Comparison of ENCODE assay signal across 8 cellular contexts in genomic region chr6:4778086-4778485, GRCh38. TPM values are rescaled to one million over a fixed set of nuclear protein-coding genes. Genes with fewer than 3 reads are reported as not detected.
DNase-seq lines count a peak whose midpoint lies in the region; FAIRE-seq and TF ChIP-seq lines count a peak whose summit lies in the region.

No MANE protein-coding gene starts in this region.

- H3K36me3 Mint-ChIP-seq in IgD-negative memory B cell (peaks cover 1% of the 10 kb centered on the region), neural progenitor cell (peaks cover 26% of the 10 kb centered on the region), H9 (ENCODE audit: insufficient read depth in 1 of 3, low read depth in 3 of 3) (peaks cover 10 to 16% (median 14%) of the 10 kb centered on the region in 3 experiments)

- TF ChIP-seq CTCF in bronchial epithelial cell (IDR thresholded peaks at IDR 0.05; ENCODE audit: insufficient read depth, low read length, severe bottlenecking): no peak
- TF ChIP-seq CTCF in neural progenitor cell (IDR thresholded peaks at IDR 0.05): no peak
- TF ChIP-seq CTCF in stomach (IDR thresholded peaks at IDR 0.05): no peak
- no peak for TF ChIP-seq CTCF in H9 (conservative IDR thresholded peaks at IDR 0.05)

- no peak for TF ChIP-seq POLR2A in stomach (IDR thresholded peaks at IDR 0.05)

- TF ChIP-seq EP300 in stomach (IDR thresholded peaks at IDR 0.05): no peak

- H3K27ac ChIP-seq in neural progenitor cell: no peak overlapping the region
- peak overlapping the region in 1 of 5 donors; percentile 91 for H3K27ac ChIP-seq in stomach
- H3K27ac ChIP-seq in H9 (ENCODE audit: insufficient read length, low read depth, low read length): no peak overlapping the region

- no peak overlapping the region for H2BK15ac ChIP-seq in H9 (ENCODE audit: low read depth, low read length)

- 80 to 95% (median 89%) methylated on average over 1 of the region's 1 CpG for WGBS in stomach, 5 donors
- no CpG with 5 or more reads among the region's 1 CpG for WGBS in H9 (ENCODE audit: extremely low coverage, insufficient read length, low lambda C conversion rate)

- H4K8ac ChIP-seq in H9 (replicated peaks; ENCODE audit: insufficient read length, low read depth, low read length): no peak overlapping the region

- peaks cover 6% of the 10 kb centered on the region for H3K9me3 ChIP-seq in neural progenitor cell (ENCODE audit: low read depth)
- H3K9me3 ChIP-seq in stomach: no peaks in the 10 kb centered on the region
- no peaks in the 10 kb centered on the region for H3K9me3 ChIP-seq in H9 (ENCODE audit: control insufficient read depth, low read depth, low read length)

- H4K20me1 ChIP-seq in neural progenitor cell (ENCODE audit: low read depth) (peaks cover 58% of the 10 kb centered on the region), H9 (ENCODE audit: control insufficient read depth, insufficient read depth, insufficient read length) (no peaks in the 10 kb centered on the region)

- no peak overlapping the region for H3K18ac ChIP-seq in H9 (ENCODE audit: insufficient read length, low read depth, low read length)

- H3K4me3 Mint-ChIP-seq in IgD-negative memory B cell: peak overlapping the region; percentile 78 to 96 (median 90)
- peak overlapping the region; percentile 94 for H3K4me3 Mint-ChIP-seq in neural progenitor cell
- H3K4me3 Mint-ChIP-seq in H9: peak overlapping the region in 1 of 2 experiments; percentile 87; a peak in 1 of 5 replicates

- H3K36me3 ChIP-seq in bronchial epithelial cell (ENCODE audit: control insufficient read depth, insufficient read depth, low read length) (no peaks in the 10 kb centered on the region), neural progenitor cell (peaks cover 3% of the 10 kb centered on the region), stomach (no peaks in the 10 kb centered on the region)

- no peak overlapping the region for H3K4ac ChIP-seq in H9 (ENCODE audit: low read depth, low read length)

- no peak overlapping the region for H4K91ac ChIP-seq in H9 (ENCODE audit: insufficient read length, low read depth, low read length)

- H3K23me2 ChIP-seq in H9 (ENCODE audit: insufficient read length, low read depth, low read length, poor library complexity, severe bottlenecking): peaks cover 18% of the 10 kb centered on the region

- no peak overlapping the region for H2AFZ ChIP-seq in neural progenitor cell (replicated peaks)
- H2AFZ ChIP-seq in H9 (ENCODE audit: low read length): no peak overlapping the region

- H2BK5ac ChIP-seq in H9 (ENCODE audit: insufficient read length, low read length): no peak overlapping the region

- H3K4me1 Mint-ChIP-seq in IgD-negative memory B cell (peaks cover 40 to 54% (median 47%) of the 10 kb centered on the region in 3 donors), neural progenitor cell (peaks cover 16% of the 10 kb centered on the region), H9 (peaks cover 43 to 60% of the 10 kb centered on the region in 2 experiments)

- no peaks in the 10 kb centered on the region for H3K27me3 ChIP-seq in bronchial epithelial cell (ENCODE audit: control insufficient read depth, insufficient read depth, low read length)
- peaks cover 41% of the 10 kb centered on the region for H3K27me3 ChIP-seq in neural progenitor cell
- no peaks in the 10 kb centered on the region for H3K27me3 ChIP-seq in stomach
- H3K27me3 ChIP-seq in H9 (ENCODE audit: insufficient read depth, low read length): peaks cover 22% of the 10 kb centered on the region; the same call in 1 of the 2 replicates

- H2BK12ac ChIP-seq in H9 (ENCODE audit: insufficient read length, low read depth, low read length): no peak overlapping the region

- no peaks in the 10 kb centered on the region for H3K79me1 ChIP-seq in H9 (ENCODE audit: insufficient read depth, low read depth, low read length, poor library complexity, severe bottlenecking)

- no peak overlapping the region for H3K14ac ChIP-seq in H9 (ENCODE audit: insufficient read depth, low read length)

- no peak overlapping the region for H4K5ac ChIP-seq in H9 (ENCODE audit: insufficient read length, low read depth, low read length)

- no peak for FAIRE-seq in bronchial epithelial cell (lab: Jason Lieb, UNC)

- H3K27me3 Mint-ChIP-seq in IgD-negative memory B cell (peaks cover 7% of the 10 kb centered on the region), neural progenitor cell (ENCODE audit: insufficient read depth, low read depth) (peaks cover 19% of the 10 kb centered on the region), H9 (ENCODE audit: low read depth) (peaks cover 59% of the 10 kb centered on the region)

- peaks cover 0 to 4% (median 0%) of the 10 kb centered on the region in 3 donors for H3K9me3 Mint-ChIP-seq in IgD-negative memory B cell
- peaks cover 40% of the 10 kb centered on the region for H3K9me3 Mint-ChIP-seq in neural progenitor cell
- peaks cover 12 to 16% of the 10 kb centered on the region in 2 experiments for H3K9me3 Mint-ChIP-seq in H9

- H3K4me2 ChIP-seq in neural progenitor cell (peak overlapping the region; percentile 96), H9 (ENCODE audit: insufficient read depth, insufficient read length, low read length) (no peak overlapping the region)

- peaks cover 85% of the 10 kb centered on the region for H3K79me2 ChIP-seq in neural progenitor cell (ENCODE audit: low read depth)
- H3K79me2 ChIP-seq in H9 (ENCODE audit: insufficient read depth, low read length): peaks cover 54% of the 10 kb centered on the region; the same call in 1 of the 2 replicates

- H3K4me3 ChIP-seq in bronchial epithelial cell (ENCODE audit: low read depth, low read length): no peak overlapping the region
- peak overlapping the region; percentile 93 for H3K4me3 ChIP-seq in neural progenitor cell
- peak overlapping the region in 2 of 4 donors; percentile 67 to 74 for H3K4me3 ChIP-seq in stomach

- peaks cover 38% of the 10 kb centered on the region for H3K4me1 ChIP-seq in neural progenitor cell
- H3K4me1 ChIP-seq in stomach: peaks cover 8 to 68% (median 30%) of the 10 kb centered on the region in 4 donors
- peaks cover 6% of the 10 kb centered on the region for H3K4me1 ChIP-seq in H9 (ENCODE audit: insufficient read depth, low read length)

- H3K23ac ChIP-seq in H9 (ENCODE audit: insufficient read length, low read depth, low read length): no peak overlapping the region

- DNase-seq in EL: peak; percentile 36
- DNase-seq in bronchial epithelial cell (ENCODE audit: low read depth): peak; percentile 47
- no peak for DNase-seq in neural progenitor cell (ENCODE audit: low spot score)
- no peak for DNase-seq in stomach
- DNase-seq in NCI-H82 treated with DMSO at 0.1 percent for 48 hours (lab: John Stamatoyannopoulos, UW; ENCODE audit: unreplicated experiment): no peak
- no peak for DNase-seq in activated CD8-positive, alpha-beta memory T cell treated with anti-CD3 and anti-CD28 coated beads, Interleukin-2, amount 50 U/mL, for 48 hours
- DNase-seq in H9: no peak

- H2BK120ac ChIP-seq in H9 (ENCODE audit: low read depth, low read length, poor library complexity, severe bottlenecking): no peak overlapping the region

- H3F3A ChIP-seq in neural progenitor cell (ENCODE audit: low read depth): peaks cover 33% of the 10 kb centered on the region

- no peak overlapping the region for H2BK20ac ChIP-seq in H9 (ENCODE audit: low read depth, low read length, poor library complexity, severe bottlenecking)

- H3K9ac ChIP-seq in neural progenitor cell: no peak overlapping the region
- H3K9ac ChIP-seq in H9 (ENCODE audit: extremely low read depth, insufficient read length, low read length): no peak overlapping the region

- H3K27ac Mint-ChIP-seq in IgD-negative memory B cell (peak overlapping the region in 2 of 3 donors; percentile 19 to 91), neural progenitor cell (no peak overlapping the region), H9 (no peak overlapping the region)

- no peak overlapping the region for H2AK5ac ChIP-seq in H9 (ENCODE audit: insufficient read length, low read length)

- no peak overlapping the region for H3K56ac ChIP-seq in H9 (ENCODE audit: insufficient read length, low read depth, low read length)

- no peak overlapping the region for H3T11ph ChIP-seq in H9 (ENCODE audit: low read length)

- intact Hi-C loops in stomach (cut with DNase I; ENCODE audit: low total_unique reads): no loop called here

RNA-seq across cellular contexts. Expression of gene CDYL, which starts 1.9 kb away (rescaled TPM):
- polyA plus RNA-seq in IgD-negative memory B cell (5.3 TPM), stomach (1 to 10 TPM; 6.2 to 7.7 (median 6.6) TPM)
- total RNA-seq in bronchial epithelial cell (46.1 and 50.7 TPM in 2 replicates), neural progenitor cell (ENCODE audit: low replicate concordance) (46.4 and 53.5 TPM in 2 replicates), stomach (100 to 1,000 TPM in 1 of 5 donors, 10 to 100 TPM in 4; 13.4 to 226 (median 25.2) TPM), H9 (2021) (85.5 and 95.0 TPM in 2 replicates)

Comparison
In these comparisons a context has a peak if more than half of its experiments do, and no peak if none do; other contexts are left out.
1. DNase-seq: peak in EL (single experiment) and bronchial epithelial cell (single experiment); none in neural progenitor cell (single experiment), stomach (single experiment), NCI-H82 treated with DMSO at 0.1 percent for 48 hours (single experiment), activated CD8-positive, alpha-beta memory T cell treated with anti-CD3 and anti-CD28 coated beads, Interleukin-2, amount 50 U/mL, for 48 hours (single experiment) and H9 (single experiment).
2. H3K27ac Mint-ChIP-seq: peak in IgD-negative memory B cell (2 of 3); none in neural progenitor cell (single experiment) and H9 (0 of 3).